In genomic region chr2:196113061-196113974, GRCh38 we compare ENCODE assay signal across 9 cellular contexts. TPM values are rescaled to one million over a fixed set of nuclear protein-coding genes. Genes with fewer than 3 reads are reported as not detected.
DNase-seq lines count a peak whose midpoint lies in the region; ATAC-seq, FAIRE-seq and TF ChIP-seq lines count a peak whose summit lies in the region.
"Had no signal": no experiment of that assay in that cellular context is flagged by ENCODE, and none has a peak within 500 bp of the region (broad histone marks: within the 10 kb centered on the region; RNA-seq: fewer than 3 reads in every experiment).

No MANE protein-coding gene starts in this region.

- H3K27me3 ChIP-seq in NT2/D1 (ENCODE audit: insufficient read depth, insufficient read length): no peaks in the 10 kb centered on the region
- no peaks in the 10 kb centered on the region for H3K27me3 ChIP-seq in endothelial cell of umbilical vein (ENCODE audit: control insufficient read depth in 2 of 2, insufficient read depth in 2 of 2, low read length in 2 of 2)

- peak overlapping the region in 2 of 3 experiments; percentile 21 to 37 for H3K4me3 Mint-ChIP-seq in nephron
- no peak overlapping the region for H3K4me3 Mint-ChIP-seq in activated T-helper 1 cell treated with anti-CD3 and anti-CD28 coated beads, Interleukin-12 subunit alpha, Interleukin-12 subunit beta, Interleukin-2, Interleukin-4 antibody, amounts not matched to agents 30 ng/mL and 10 ng/mL and 1 ng/mL, durations not matched to agents 14 hours and 24 hours and 36 hours

- H3K9me3 ChIP-seq in NT2/D1 (ENCODE audit: insufficient read depth, low read length) (no peaks in the 10 kb centered on the region), endothelial cell of umbilical vein (replicated peaks; ENCODE audit: control insufficient read depth, insufficient read depth, low read length) (no peaks in the 10 kb centered on the region)

- no peaks in the 10 kb centered on the region for H4K20me1 ChIP-seq in endothelial cell of umbilical vein (replicated peaks; ENCODE audit: control insufficient read depth, extremely low read depth, insufficient read depth, low read length)

- H3K36me3 ChIP-seq in NT2/D1 (ENCODE audit: insufficient read depth, insufficient read length, low read length): no peaks in the 10 kb centered on the region
- H3K36me3 ChIP-seq in endothelial cell of umbilical vein (ENCODE audit: control insufficient read depth in 2 of 2, extremely low read depth in 1 of 2, insufficient read depth in 2 of 2, low read length in 2 of 2): no peaks in the 10 kb centered on the region

- no peaks in the 10 kb centered on the region for H3K9me1 ChIP-seq in endothelial cell of umbilical vein (replicated peaks; ENCODE audit: control insufficient read depth, extremely low read depth, insufficient read depth, low read length)

- POLR2A ChIA-PET in AG04449 (lab: Yijun Ruan, JAX) (interaction anchor here (0.6 to 0.8 kb wide), 2 partner anchors 16 to 37 kb away, joined by 3 to 5 read pairs; no protein-coding TSS in a partner anchor), endothelial cell of umbilical vein (lab: Charles Lee) (no interaction called here)

- no peak overlapping the region for H3K27ac ChIP-seq in endothelial cell of umbilical vein (ENCODE audit: insufficient read depth, low read depth, low read length)

- intact Hi-C loops in endothelial cell of umbilical vein (cut with micrococcal nuclease): no loop called here
- intact Hi-C loops in activated T-helper 1 cell treated with anti-CD3 and anti-CD28 coated beads, Interleukin-12 subunit alpha, Interleukin-12 subunit beta, Interleukin-2, Interleukin-4 antibody, amounts not matched to agents 30 ng/mL and 10 ng/mL and 1 ng/mL, durations not matched to agents 14 hours and 24 hours and 36 hours (cut with micrococcal nuclease): no loop called here

- dilution Hi-C loops in endothelial cell of umbilical vein (cut with MboI; ENCODE audit: extremely low pct_ligation_motif_present, low sequenced_read_pairs): no loop called here

- TF ChIP-seq CTCF in AG04449 (IDR thresholded peaks at IDR 0.05; ENCODE audit: insufficient read depth, low read length, missing control alignments): no peak
- TF ChIP-seq CTCF in endothelial cell of umbilical vein (IDR thresholded peaks at IDR 0.05; ENCODE audit: extremely low read depth in 1 of 2, insufficient read depth in 1 of 2, low read depth in 1 of 2, low read length in 2 of 2): no peak
- no peak for TF ChIP-seq CTCF in nephron (IDR thresholded peaks at IDR 0.05; ENCODE audit: unreplicated experiment in 3 of 3)

- no peaks in the 10 kb centered on the region for H3K27me3 Mint-ChIP-seq in nephron (ENCODE audit: low read depth)
- no peaks in the 10 kb centered on the region for H3K27me3 Mint-ChIP-seq in activated T-helper 1 cell treated with anti-CD3 and anti-CD28 coated beads, Interleukin-12 subunit alpha, Interleukin-12 subunit beta, Interleukin-2, Interleukin-4 antibody, amounts not matched to agents 30 ng/mL and 10 ng/mL and 1 ng/mL, durations not matched to agents 14 hours and 24 hours and 36 hours (ENCODE audit: insufficient read depth)

- H3K27ac Mint-ChIP-seq in nephron: peak overlapping the region; percentile 96 to 97 (median 97)
- H3K27ac Mint-ChIP-seq in activated T-helper 1 cell treated with anti-CD3 and anti-CD28 coated beads, Interleukin-12 subunit alpha, Interleukin-12 subunit beta, Interleukin-2, Interleukin-4 antibody, amounts not matched to agents 30 ng/mL and 10 ng/mL and 1 ng/mL, durations not matched to agents 14 hours and 24 hours and 36 hours: no peak overlapping the region

- H3K4me1 ChIP-seq in NT2/D1 (ENCODE audit: insufficient read depth, insufficient read length) (no peaks in the 10 kb centered on the region), endothelial cell of umbilical vein (ENCODE audit: control insufficient read depth, extremely low read depth, insufficient read depth, low read length) (peaks cover 2% of the 10 kb centered on the region)

- no peaks in the 10 kb centered on the region for H3K36me3 Mint-ChIP-seq in nephron (ENCODE audit: low read depth)
- H3K36me3 Mint-ChIP-seq in activated T-helper 1 cell treated with anti-CD3 and anti-CD28 coated beads, Interleukin-12 subunit alpha, Interleukin-12 subunit beta, Interleukin-2, Interleukin-4 antibody, amounts not matched to agents 30 ng/mL and 10 ng/mL and 1 ng/mL, durations not matched to agents 14 hours and 24 hours and 36 hours (ENCODE audit: low read depth): no peaks in the 10 kb centered on the region

- CTCF ChIA-PET in AG04449 (lab: Yijun Ruan, JAX) (interaction anchor here (0.6 to 2.3 kb wide), 4 partner anchors 14 to 164 kb away, joined by 3 to 9 read pairs (median 4); partner anchors contain the start of gene DNAH7), endothelial cell of umbilical vein (lab: Charles Lee) (interaction anchor here (0.6 to 1.4 kb wide), 4 partner anchors 11 to 96 kb away, joined by 3 read pairs; no protein-coding TSS in a partner anchor)

- H3K4me1 Mint-ChIP-seq in nephron: peaks cover 22% of the 10 kb centered on the region
- H3K4me1 Mint-ChIP-seq in activated T-helper 1 cell treated with anti-CD3 and anti-CD28 coated beads, Interleukin-12 subunit alpha, Interleukin-12 subunit beta, Interleukin-2, Interleukin-4 antibody, amounts not matched to agents 30 ng/mL and 10 ng/mL and 1 ng/mL, durations not matched to agents 14 hours and 24 hours and 36 hours (ENCODE audit: low read depth): peaks cover 21% of the 10 kb centered on the region

- H3K9ac ChIP-seq in NT2/D1 (ENCODE audit: insufficient read length, low read depth): peak overlapping the region; percentile 2
- H3K9ac ChIP-seq in endothelial cell of umbilical vein (replicated peaks; ENCODE audit: extremely low read depth, insufficient read depth, low read length): no peak overlapping the region

- no peaks in the 10 kb centered on the region for H3K9me3 Mint-ChIP-seq in nephron
- no peaks in the 10 kb centered on the region for H3K9me3 Mint-ChIP-seq in activated T-helper 1 cell treated with anti-CD3 and anti-CD28 coated beads, Interleukin-12 subunit alpha, Interleukin-12 subunit beta, Interleukin-2, Interleukin-4 antibody, amounts not matched to agents 30 ng/mL and 10 ng/mL and 1 ng/mL, durations not matched to agents 14 hours and 24 hours and 36 hours

- no peak for FAIRE-seq in endothelial cell of umbilical vein (lab: Jason Lieb, UNC)

- no peak for ATAC-seq in GM21619 (IDR thresholded peaks at IDR 0.05; ENCODE audit: unreplicated experiment)
- ATAC-seq in GM18858 (IDR thresholded peaks at IDR 0.05; ENCODE audit: unreplicated experiment): no peak

- H3K79me2 ChIP-seq in endothelial cell of umbilical vein (ENCODE audit: control insufficient read depth, insufficient read depth, low read length): no peaks in the 10 kb centered on the region

- no peak for TF ChIP-seq POLR2A in endothelial cell of umbilical vein (IDR thresholded peaks at IDR 0.05; ENCODE audit: low read depth, low read length)

- H3K4me3 ChIP-seq in AG04449 (ENCODE audit: low read depth, low read length) (no peak overlapping the region), NT2/D1 (ENCODE audit: insufficient read length, low read depth) (no peak overlapping the region), endothelial cell of umbilical vein (replicated peaks in 1 of 3; ENCODE audit: insufficient read depth in 1 of 3, low read depth in 1 of 3, low read length in 3 of 3) (no peak overlapping the region)

- H3K4me2 ChIP-seq in endothelial cell of umbilical vein (ENCODE audit: insufficient read depth, low read length): no peak overlapping the region

- H2AFZ ChIP-seq in endothelial cell of umbilical vein (ENCODE audit: low read depth, low read length): peak overlapping the region; percentile 50

- DNase-seq in AG04449 (ENCODE audit: low read depth, low spot score) (peak; percentile 75), NT2/D1 (ENCODE audit: low read depth, low spot score) (no peak), endothelial cell of umbilical vein (ENCODE audit: low read depth, low spot score) (no peak), SIG-M5 treated with dmso at 0.1 percent for 504 hours (lab: John Stamatoyannopoulos, UW; ENCODE audit: unreplicated experiment) (no peak)
- no peak for DNase-seq in activated T-helper 1 cell treated with anti-CD3 and anti-CD28 coated beads, Interleukin-12 subunit alpha, Interleukin-12 subunit beta, Interleukin-2, Interleukin-4 antibody, amounts not matched to agents 30 ng/mL and 10 ng/mL and 1 ng/mL, durations not matched to agents 14 hours and 24 hours and 36 hours (ENCODE audit: low spot score)
- DNase-seq: NCI-H1417 had no signal

- no TSS peak for BruUV-seq in endothelial cell of umbilical vein (replicated peaks; lab: Mats Ljungman, UMichigan)

TF ChIP-seq in endothelial cell of umbilical vein, 7 proteins besides CTCF, POLR2A, EP300 and RAD21 (continues in another document):
- TF ChIP-seq GATA2 (IDR thresholded peaks at IDR 0.05; ENCODE audit: insufficient read depth, insufficient read length, low read depth, low read length): no peak
- no peak for TF ChIP-seq JUN (IDR thresholded peaks at IDR 0.05; ENCODE audit: borderline replicate concordance, insufficient read depth, insufficient read length, low read depth)

RNA-seq across cellular contexts. Expression of gene DNAH7, which starts 44.7 kb away (rescaled TPM):
- 0.05 and 0.24 TPM in 2 replicates for total RNA-seq in endothelial cell of umbilical vein
- 0.15 TPM in 1 of 2 replicates, not detected in the other for polyA plus RNA-seq in endothelial cell of umbilical vein
- polyA plus RNA-seq in endothelial cell of umbilical vein (2011; cell fraction: cytosol; rRNA removed): 0.13 TPM in 1 of 2 replicates, not detected in the other
- 0.10 and 0.13 TPM in 2 replicates for polyA plus RNA-seq in endothelial cell of umbilical vein (2011; cell fraction: nucleus; rRNA removed)
- not detected in 2 replicates for polyA plus RNA-seq in endothelial cell of umbilical vein (2012)
- 0.05 TPM in 1 of 2 replicates, not detected in the other for polyA minus RNA-seq in endothelial cell of umbilical vein
- polyA minus RNA-seq in endothelial cell of umbilical vein (2011; cell fraction: cytosol; rRNA and poly(A)+ RNA removed): not detected
- 0.48 and 0.77 TPM in 2 replicates for polyA minus RNA-seq in endothelial cell of umbilical vein (2011; cell fraction: nucleus; rRNA and poly(A)+ RNA removed)
- not detected in 2 replicates for total RNA-seq in activated T-helper 1 cell treated with anti-CD3 and anti-CD28 coated beads, Interleukin-12 subunit alpha, Interleukin-12 subunit beta, Interleukin-2, Interleukin-4 antibody, amounts not matched to agents 30 ng/mL and 10 ng/mL and 1 ng/mL, durations not matched to agents 14 hours and 24 hours and 36 hours

RNA-seq across cellular contexts. Expression of gene STK17B, which starts 58.1 kb away (rescaled TPM):
- 12.4 and 16.6 TPM in 2 replicates for total RNA-seq in endothelial cell of umbilical vein
- polyA plus RNA-seq in endothelial cell of umbilical vein: 2.0 and 2.5 TPM in 2 replicates
- 3.0 and 3.2 TPM in 2 replicates for polyA plus RNA-seq in endothelial cell of umbilical vein (2011; cell fraction: cytosol; rRNA removed)
- polyA plus RNA-seq in endothelial cell of umbilical vein (2011; cell fraction: nucleus; rRNA removed): 4.0 and 5.1 TPM in 2 replicates
- 5.3 and 9.4 TPM in 2 replicates for polyA plus RNA-seq in endothelial cell of umbilical vein (2012)
- polyA minus RNA-seq in endothelial cell of umbilical vein: 5.6 and 6.5 TPM in 2 replicates
- polyA minus RNA-seq in endothelial cell of umbilical vein (2011; cell fraction: cytosol; rRNA and poly(A)+ RNA removed): 6.6 TPM
- polyA minus RNA-seq in endothelial cell of umbilical vein (2011; cell fraction: nucleus; rRNA and poly(A)+ RNA removed): 7.5 and 15.1 TPM in 2 replicates
- 148 and 164 TPM in 2 replicates for total RNA-seq in activated T-helper 1 cell treated with anti-CD3 and anti-CD28 coated beads, Interleukin-12 subunit alpha, Interleukin-12 subunit beta, Interleukin-2, Interleukin-4 antibody, amounts not matched to agents 30 ng/mL and 10 ng/mL and 1 ng/mL, durations not matched to agents 14 hours and 24 hours and 36 hours
